Comparison of ENCODE assay signal across 34 cellular contexts in the genomic region with DNA sequence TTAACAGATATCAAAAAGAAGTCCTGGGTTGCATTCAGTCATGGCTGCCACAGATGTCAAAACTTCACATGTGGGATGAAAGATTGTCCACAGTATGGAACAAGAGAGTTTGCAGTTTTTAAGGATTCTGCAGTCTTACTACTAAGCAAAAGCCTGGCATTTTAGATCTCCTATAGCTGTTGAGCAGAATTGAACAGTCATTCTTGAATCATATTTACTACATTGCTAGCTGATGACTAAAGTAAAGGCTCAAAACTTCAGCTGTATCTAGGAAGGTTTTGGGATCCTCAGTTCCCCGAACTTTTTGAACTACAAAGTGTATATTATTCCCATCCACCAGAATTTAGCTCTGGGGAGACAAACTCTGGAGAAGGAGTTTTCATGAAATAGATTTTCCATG. TPM values are rescaled to one million over a fixed set of nuclear protein-coding genes. Genes with fewer than 3 reads are reported as not detected.
DNase-seq lines count a peak whose midpoint lies in the region; ATAC-seq and TF ChIP-seq lines count a peak whose summit lies in the region.
"Had no signal": no experiment of that assay in that cellular context is flagged by ENCODE, and none has a peak within 500 bp of the region (broad histone marks: within the 10 kb centered on the region; RNA-seq: fewer than 3 reads in every experiment).

No MANE protein-coding gene starts in this region.

- no peak overlapping the region for H3K9ac ChIP-seq in SK-N-SH

- no peaks in the 10 kb centered on the region for H3K79me2 ChIP-seq in SK-N-SH (ENCODE audit: insufficient read depth)

- intact Hi-C loops in left ventricle myocardium inferior (cut with micrococcal nuclease), result no loop called here
- intact Hi-C loops in sigmoid colon (cut with DNase I), result no loop called here

- H4K20me1 ChIP-seq in SK-N-SH (ENCODE audit: insufficient read depth), result no peaks in the 10 kb centered on the region

- no peak overlapping the region for H3K4me3 ChIP-seq in left ventricle myocardium inferior
- H3K4me3 ChIP-seq in right atrium auricular region, result no peak overlapping the region
- no peak overlapping the region for H3K4me3 ChIP-seq in SK-N-SH (ENCODE audit: low read depth in 2 of 2, low read length in 1 of 2)
- H3K4me3 ChIP-seq in fibroblast of the aortic adventitia (ENCODE audit: low read depth, low read length), result no peak overlapping the region
- H3K4me3 ChIP-seq in sigmoid colon, result no peak overlapping the region
- H3K4me3 ChIP-seq: gastrocnemius medialis, psoas muscle, thoracic aorta had no signal

- WGBS in SK-N-SH (ENCODE audit: low lambda C conversion rate), result 50% methylated on average over 1 of the region's 1 CpG
- WGBS in sigmoid colon, 2 donors, result 91 to 93% methylated on average over 1 of the region's 1 CpG

- no peak for TF ChIP-seq RAD21 in SK-N-SH (IDR thresholded peaks at IDR 0.05; ENCODE audit: low read length)

- no peaks in the 10 kb centered on the region for H3K4me1 ChIP-seq in left ventricle myocardium inferior
- no peaks in the 10 kb centered on the region for H3K4me1 ChIP-seq in right atrium auricular region
- H3K4me1 ChIP-seq in SK-N-SH (ENCODE audit: control insufficient read depth in 1 of 2, insufficient read depth in 2 of 2, low read depth in 1 of 2, low read length in 1 of 2), result peaks cover 0 to 34% of the 10 kb centered on the region in 2 experiments; a peak in 2 of 4 replicates
- no peaks in the 10 kb centered on the region for H3K4me1 ChIP-seq in sigmoid colon
- H3K4me1 ChIP-seq: BE2C, gastrocnemius medialis, psoas muscle had no signal

- TF ChIP-seq CTCF in left ventricle myocardium inferior (IDR thresholded peaks at IDR 0.05; ENCODE audit: borderline replicate concordance) (no peak), right atrium auricular region (IDR thresholded peaks at IDR 0.05) (no peak), SK-N-SH (IDR thresholded peaks at IDR 0.05) (no peak), fibroblast of the aortic adventitia (IDR thresholded peaks at IDR 0.05; ENCODE audit: insufficient read depth, low read length) (no peak), sigmoid colon (IDR thresholded peaks at IDR 0.05) (no peak)

- TF ChIP-seq EP300 in SK-N-SH (IDR thresholded peaks at IDR 0.05; ENCODE audit: borderline replicate concordance in 1 of 2, low read depth in 1 of 2, low read length in 1 of 2) (no peak; a peak in 1 of 4 replicates), sigmoid colon (IDR thresholded peaks at IDR 0.05) (no peak)

- no peaks in the 10 kb centered on the region for H3F3A ChIP-seq in SK-N-SH (replicated peaks; ENCODE audit: insufficient read depth)

- no peak for TF ChIP-seq POLR2A in sigmoid colon (IDR thresholded peaks at IDR 0.05)

- H3K27me3 ChIP-seq in left ventricle myocardium inferior (ENCODE audit: low read depth) (no peaks in the 10 kb centered on the region), right atrium auricular region (no peaks in the 10 kb centered on the region), SK-N-SH (ENCODE audit: insufficient read depth) (no peaks in the 10 kb centered on the region), sigmoid colon (no peaks in the 10 kb centered on the region)
- H3K27me3 ChIP-seq: BE2C, gastrocnemius medialis had no signal

- H3K27ac ChIP-seq in left ventricle myocardium inferior (replicated peaks), result peak overlapping the region; percentile 3
- H3K27ac ChIP-seq in right atrium auricular region, result no peak overlapping the region
- H3K27ac ChIP-seq in SK-N-SH (ENCODE audit: low read depth in 2 of 2, low read length in 1 of 2), result peak overlapping the region; percentile 25 to 98
- H3K27ac ChIP-seq in sigmoid colon, result no peak overlapping the region
- H3K27ac ChIP-seq: gastrocnemius medialis, HL-60, psoas muscle, thoracic aorta had no signal

- no peak overlapping the region for H3K4me2 ChIP-seq in SK-N-SH

- DNase-seq in left ventricle myocardium inferior, result no peak
- no peak for DNase-seq in right atrium auricular region (ENCODE audit: low spot score)
- no peak for DNase-seq in SK-N-SH
- peak; percentile 45 for DNase-seq in fibroblast of the aortic adventitia (ENCODE audit: low read depth)
- no peak for DNase-seq in activated CD4-positive, alpha-beta T cell treated with anti-CD3 and anti-CD28 coated beads for 4 hours
- DNase-seq in sigmoid colon, result no peak
- no peak for DNase-seq in activated CD4-positive, alpha-beta T cell treated with anti-CD3 and anti-CD28 coated beads, Interleukin-2, amount 50 U/mL, for 1 hour
- DNase-seq: 8988T; activated naive CD4-positive, alpha-beta T cell treated with anti-CD3 and anti-CD28 coated beads for 36 hours; activated T-cell treated with anti-CD3 and anti-CD28 coated beads, Interleukin-2, amount 50 U/mL, for 72 hours; BE2C; CD8-positive, alpha-beta memory T cell; DMS 273 treated with DMSO at 0.1 percent for 48 hours; effector CD4-positive, alpha-beta T cell; gastrocnemius medialis; hypothalamus; immature natural killer cell; Kasumi-1; left ventricle myocardium superior; midbrain; naive thymus-derived CD4-positive, alpha-beta T cell; NCI-H1092; NCI-H1694 treated with DMSO at 0.1 percent for 48 hours; NCI-H2171; NCI-H524; psoas muscle; SIG-M5; stimulated activated naive CD8-positive, alpha-beta T cell treated with anti-CD3 and anti-CD28 coated beads, Interleukin-15, Interleukin-2, amounts not matched to agents 100 U/mL and 50 U/mL, for 24 hours had no signal

- POLR2A ChIA-PET in SK-N-SH (lab: Yijun Ruan, JAX), result no interaction called here

- CTCF ChIA-PET in SK-N-SH (lab: Yijun Ruan, JAX), result interaction anchor here (0.7 to 1.8 kb wide), 5 partner anchors 9 to 1822 kb away, joined by 3 to 5 read pairs (median 3); no protein-coding TSS in a partner anchor

- peak overlapping the region; percentile 42 for H2AFZ ChIP-seq in SK-N-SH (ENCODE audit: low read depth)

- no peak for ATAC-seq in HG02759 (IDR thresholded peaks at IDR 0.05; ENCODE audit: unreplicated experiment)
- ATAC-seq: activated T-cell treated with anti-CD3 and anti-CD28 coated beads, Interleukin-2, amount 50 U/mL, for 72 hours; gastrocnemius medialis; HepG2; left ventricle myocardium superior; naive thymus-derived CD4-positive, alpha-beta T cell; psoas muscle; stimulated activated naive CD8-positive, alpha-beta T cell treated with anti-CD3 and anti-CD28 coated beads, Interleukin-15, Interleukin-2, amounts not matched to agents 100 U/mL and 50 U/mL, for 24 hours; WTC11 had no signal

- H3K9me3 ChIP-seq in left ventricle myocardium inferior (replicated peaks) (no peaks in the 10 kb centered on the region), right atrium auricular region (no peaks in the 10 kb centered on the region), SK-N-SH (no peaks in the 10 kb centered on the region), sigmoid colon (no peaks in the 10 kb centered on the region)
- H3K9me3 ChIP-seq: BE2C, gastrocnemius medialis, psoas muscle, thoracic aorta had no signal

- no peaks in the 10 kb centered on the region for H3K36me3 ChIP-seq in left ventricle myocardium inferior
- no peaks in the 10 kb centered on the region for H3K36me3 ChIP-seq in right atrium auricular region
- H3K36me3 ChIP-seq in SK-N-SH (replicated peaks in 1 of 2; ENCODE audit: control insufficient read depth in 1 of 2, insufficient read depth in 2 of 2, low read length in 1 of 2), result no peaks in the 10 kb centered on the region
- no peaks in the 10 kb centered on the region for H3K36me3 ChIP-seq in sigmoid colon
- H3K36me3 ChIP-seq: BE2C, gastrocnemius medialis, thoracic aorta had no signal

- H3K9me2 ChIP-seq in SK-N-SH, result no peaks in the 10 kb centered on the region

TF ChIP-seq in SK-N-SH, 30 proteins besides CTCF, POLR2A, EP300 and RAD21:
- TF ChIP-seq PBX3 (IDR thresholded peaks at IDR 0.05) (no peak; the same call in 1 of the 2 replicates), RXRA (IDR thresholded peaks at IDR 0.05; ENCODE audit: borderline replicate concordance, low read depth) (peak; percentile 73; the same call in 1 of the 2 replicates), TCF12 (IDR thresholded peaks at IDR 0.05) (peak; percentile 16; the same call in 1 of the 2 replicates), JUND (IDR thresholded peaks at IDR 0.05) (peak; percentile 52), FOSL2 (IDR thresholded peaks at IDR 0.05; ENCODE audit: borderline replicate concordance, low read depth) (peak; percentile 63; the same call in 1 of the 2 replicates), FOXM1 (IDR thresholded peaks at IDR 0.05; ENCODE audit: low read depth) (no peak)

RNA-seq across cellular contexts. Expression of gene BET1, which starts 31.0 kb away (rescaled TPM):
- total RNA-seq in left ventricle myocardium inferior (14.5 TPM), right atrium auricular region (10 to 100 TPM; 10.0 to 14.1 TPM), fibroblast of the aortic adventitia (ENCODE audit: low replicate concordance) (48.3 and 60.8 TPM in 2 replicates), sigmoid colon (10 to 100 TPM; 21.3 to 31.0 (median 26.0) TPM)
- polyA plus RNA-seq in SK-N-SH (2012; rRNA removed) (20.1 and 27.7 TPM in 2 replicates), sigmoid colon (10 to 100 TPM; 16.9 to 38.1 (median 27.0) TPM)
- 33.3 and 44.5 TPM in 2 replicates for polyA plus RNA-seq in SK-N-SH (2012; cell fraction: cytosol; rRNA removed)
- polyA plus RNA-seq in SK-N-SH (2012; cell fraction: nucleus; rRNA removed), result 11.5 and 16.6 TPM in 2 replicates

RNA-seq across cellular contexts. Expression of gene GNG11, which starts 51.6 kb away (rescaled TPM):
- total RNA-seq in left ventricle myocardium inferior (29.6 TPM), right atrium auricular region (10 to 100 TPM; 18.2 to 21.8 TPM), fibroblast of the aortic adventitia (ENCODE audit: low replicate concordance) (37.0 and 56.9 TPM in 2 replicates), sigmoid colon (10 to 100 TPM; 12.9 to 26.8 (median 18.9) TPM)
- polyA plus RNA-seq in SK-N-SH (2012; rRNA removed) (9.8 and 11.5 TPM in 2 replicates), sigmoid colon (10 to 100 TPM in 1 of 3 donors, 1 to 10 TPM in 2; 8.1 to 34.2 (median 8.1) TPM)
- 13.4 and 17.0 TPM in 2 replicates for polyA plus RNA-seq in SK-N-SH (2012; cell fraction: cytosol; rRNA removed)
- polyA plus RNA-seq in SK-N-SH (2012; cell fraction: nucleus; rRNA removed), result 4.4 and 4.7 TPM in 2 replicates
- total RNA-seq: activated naive CD4-positive, alpha-beta T cell treated with anti-CD3 and anti-CD28 coated beads for 36 hours; activated T-cell treated with anti-CD3 and anti-CD28 coated beads, Interleukin-2, amount 50 U/mL, for 72 hours; CD8-positive, alpha-beta memory T cell; G401; HepG2 had no signal
- polyA plus RNA-seq: CD8-positive, alpha-beta memory T cell; HepG2; naive thymus-derived CD4-positive, alpha-beta T cell had no signal

Comparison
In these comparisons a context has a peak if more than half of its experiments do, and no peak if none do; other contexts are left out.
1. H3K27ac ChIP-seq: peak in left ventricle myocardium inferior (single experiment) and SK-N-SH (2 of 2); none in right atrium auricular region (0 of 2) and sigmoid colon (0 of 4).